8 cellular contexts compared by ENCODE assay signal in genomic region chr22:24555496-24556253, GRCh38. TPM values are rescaled to one million over a fixed set of nuclear protein-coding genes. Genes with fewer than 3 reads are reported as not detected.
DNase-seq lines count a peak whose midpoint lies in the region; ATAC-seq, FAIRE-seq and TF ChIP-seq lines count a peak whose summit lies in the region.

TSS of gene SNRPD3 (plus strand) at chr22:24555999. CDS start at chr22:24557675, 1,676 bp downstream.

- H3K27me3 ChIP-seq in esophagus muscularis mucosa (no peaks in the 10 kb centered on the region), muscle layer of duodenum (ENCODE audit: low read depth, low read length) (no peaks in the 10 kb centered on the region)

- H3K36me3 ChIP-seq in esophagus muscularis mucosa (peaks cover 5 to 33% (median 23%) of the 10 kb centered on the region in 4 donors), muscle layer of duodenum (ENCODE audit: control insufficient read depth in 1 of 2, insufficient read depth in 2 of 2, low read length in 2 of 2) (peaks cover 17 to 32% of the 10 kb centered on the region in 2 donors)

- peak; percentile 40 for TF ChIP-seq EP300 in esophagus muscularis mucosa (IDR thresholded peaks at IDR 0.05)

- FAIRE-seq in RCC 7860 (lab: Jason Lieb, UNC) = peak; percentile 25

- no peaks in the 10 kb centered on the region for H3K27me3 Mint-ChIP-seq in activated T-cell treated with anti-CD3 and anti-CD28 coated beads, Interleukin-2, amount 50 U/mL, for 72 hours (ENCODE audit: low read depth)

- 2% methylated on average over 31 of the region's 46 CpGs for WGBS in esophagus muscularis mucosa

- peak within 1 kb of the TSS; percentile 98 for H3K27ac Mint-ChIP-seq in activated T-cell treated with anti-CD3 and anti-CD28 coated beads, Interleukin-2, amount 50 U/mL, for 72 hours

- H3K4me1 ChIP-seq in esophagus muscularis mucosa (peaks cover 60 to 75% (median 72%) of the 10 kb centered on the region in 4 donors), muscle layer of duodenum (ENCODE audit: control insufficient read depth in 1 of 2, insufficient read depth in 2 of 2, low read length in 2 of 2) (peaks cover 8 to 56% of the 10 kb centered on the region in 2 donors)

- peaks cover 21 to 28% of the 10 kb centered on the region in 2 donors for H3K36me3 Mint-ChIP-seq in activated T-cell treated with anti-CD3 and anti-CD28 coated beads, Interleukin-2, amount 50 U/mL, for 72 hours (ENCODE audit: insufficient read depth in 2 of 2)

- H3K4me1 Mint-ChIP-seq in activated T-cell treated with anti-CD3 and anti-CD28 coated beads, Interleukin-2, amount 50 U/mL, for 72 hours (ENCODE audit: low read depth) = peaks cover 64% of the 10 kb centered on the region

- peak in 2 of 3 experiments; percentile 19 to 36 for TF ChIP-seq CTCF in esophagus muscularis mucosa (IDR thresholded peaks at IDR 0.05)

- peak; percentile 59 for ATAC-seq in GM21723 (IDR thresholded peaks at IDR 0.05; ENCODE audit: unreplicated experiment)
- ATAC-seq in activated T-cell treated with anti-CD3 and anti-CD28 coated beads, Interleukin-2, amount 50 U/mL, for 72 hours (replicated peaks in 1 of 2) = peak; percentile 68 to 73

- H3K4me3 Mint-ChIP-seq in activated T-cell treated with anti-CD3 and anti-CD28 coated beads, Interleukin-2, amount 50 U/mL, for 72 hours = peak within 1 kb of the TSS; percentile 94 to 100

- H3K27ac ChIP-seq in esophagus muscularis mucosa (replicated peaks in 1 of 4) (peak within 1 kb of the TSS; percentile 94 to 98 (median 96)), muscle layer of duodenum (ENCODE audit: low read length) (peak within 1 kb of the TSS; percentile 98)

- no peaks in the 10 kb centered on the region for H3K9me3 Mint-ChIP-seq in activated T-cell treated with anti-CD3 and anti-CD28 coated beads, Interleukin-2, amount 50 U/mL, for 72 hours

- intact Hi-C loops in esophagus muscularis mucosa (cut with DNase I) = no loop called here

- DNase-seq in DMS79 (lab: John Stamatoyannopoulos, UW) (peak; percentile 46), KG1 (lab: John Stamatoyannopoulos, UW) (peak; percentile 96), RCC 7860 (ENCODE audit: low spot score) (peak; percentile 79), esophagus muscularis mucosa (ENCODE audit: extremely low spot score) (peak; percentile 98)
- peak; percentile 91 to 92 for DNase-seq in activated T-cell treated with anti-CD3 and anti-CD28 coated beads, Interleukin-2, amount 50 U/mL, for 72 hours
- peak; percentile 72 for DNase-seq in stimulated activated CD8-positive, alpha-beta memory T cell treated with anti-CD3 and anti-CD28 coated beads, Interleukin-7, amount 100 ng/mL, for 24 hours (ENCODE audit: low read depth)

- peak; percentile 36 for TF ChIP-seq POLR2A in esophagus muscularis mucosa (IDR thresholded peaks at IDR 0.05; ENCODE audit: low read depth)

- H3K4me3 ChIP-seq in esophagus muscularis mucosa = peak within 1 kb of the TSS; percentile 73 to 97 (median 91)
- peak within 1 kb of the TSS; percentile 77 to 92 for H3K4me3 ChIP-seq in muscle layer of duodenum (ENCODE audit: low read depth in 1 of 2, low read length in 2 of 2)

- H3K9me3 ChIP-seq in esophagus muscularis mucosa (no peaks in the 10 kb centered on the region), muscle layer of duodenum (ENCODE audit: control insufficient read depth in 1 of 2, low read length in 2 of 2) (no peaks in the 10 kb centered on the region)

RNA-seq across cellular contexts. Expression of gene SNRPD3, which starts in this region (rescaled TPM):
- 10 to 100 TPM; 69.3 to 76.5 TPM for total RNA-seq in activated T-cell treated with anti-CD3 and anti-CD28 coated beads, Interleukin-2, amount 50 U/mL, for 72 hours
- total RNA-seq in esophagus muscularis mucosa = 100 to 1,000 TPM in 1 of 4 donors, 10 to 100 TPM in 3; 63.8 to 110 (median 87.6) TPM

Comparison
In these comparisons a context has a peak if more than half of its experiments do, and no peak if none do; other contexts are left out.
1. Peak in every context shown above with its lines: DNase-seq, ATAC-seq, H3K4me3 ChIP-seq and H3K27ac ChIP-seq.
2. DNase-seq: peak in every context shown above with its lines; median percentile 98 in esophagus muscularis mucosa; 96 in KG1; 92 in activated T-cell treated with anti-CD3 and anti-CD28 coated beads, Interleukin-2, amount 50 U/mL, for 72 hours; 79 in RCC 7860; 72 in stimulated activated CD8-positive, alpha-beta memory T cell treated with anti-CD3 and anti-CD28 coated beads, Interleukin-7, amount 100 ng/mL, for 24 hours; 46 in DMS79.